In the genomic region with DNA sequence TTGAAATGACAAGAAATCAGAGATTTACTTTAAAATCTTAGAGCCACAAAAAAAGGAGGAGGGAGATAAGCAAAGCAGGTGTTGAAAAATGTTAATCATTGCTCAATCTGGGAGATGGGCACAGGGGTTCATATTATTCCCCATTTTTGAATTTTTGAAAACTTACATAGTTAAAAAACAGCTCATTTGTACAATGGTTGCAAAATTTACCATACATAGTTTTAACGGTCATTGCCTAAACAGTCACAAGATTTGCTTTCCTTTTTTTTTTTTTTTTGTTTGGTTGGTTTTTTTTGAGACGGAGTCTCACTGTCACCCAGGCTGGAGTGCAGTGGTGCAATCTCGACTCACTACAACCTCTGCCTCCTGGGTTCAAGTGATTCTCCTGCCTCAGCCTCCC, we compare ENCODE assay signal across 20 cellular contexts.
"Had no signal": no experiment of that assay in that cellular context is flagged by ENCODE, and none has a peak within 500 bp of the region (broad histone marks: within the 10 kb centered on the region; RNA-seq: fewer than 3 reads in every experiment).

No MANE protein-coding gene starts in this region.

- H3K9me3 Mint-ChIP-seq: activated CD4-positive, alpha-beta T cell treated with anti-CD3 and anti-CD28 coated beads, Interleukin-2, amount 10 ng/mL, durations not matched to agents 7 days and 5 days; activated naive CD4-positive, alpha-beta T cell treated with anti-CD3 and anti-CD28 coated beads, Interleukin-2, amount 50 U/mL, for 24 hours; activated T-cell treated with anti-CD3 and anti-CD28 coated beads, Interleukin-2, amount 50 U/mL, for 4 hours; central memory CD8-positive, alpha-beta T cell; nephron progenitor cell; T-cell had no signal

- H3K36me3 ChIP-seq: heart right ventricle, left ventricle myocardium inferior, thyroid gland had no signal

- H3K27me3 Mint-ChIP-seq: activated CD4-positive, alpha-beta T cell treated with anti-CD3 and anti-CD28 coated beads, Interleukin-2, amount 10 ng/mL, durations not matched to agents 7 days and 5 days; activated naive CD4-positive, alpha-beta T cell treated with anti-CD3 and anti-CD28 coated beads, Interleukin-2, amount 50 U/mL, for 24 hours; central memory CD8-positive, alpha-beta T cell; progenitor cell of endocrine pancreas; T-cell had no signal

- H3K4me3 Mint-ChIP-seq: activated CD4-positive, alpha-beta T cell treated with anti-CD3 and anti-CD28 coated beads, Interleukin-2, amount 10 ng/mL, durations not matched to agents 7 days and 5 days had no signal

- ATAC-seq: activated CD4-positive, CD25-positive, alpha-beta regulatory T cell treated with anti-CD3 and anti-CD28 coated beads, Interleukin-2, amount 50 U/mL, for 24 hours; activated T-cell treated with anti-CD3 and anti-CD28 coated beads, Interleukin-2, amount 50 U/mL, for 4 hours; body of pancreas; heart right ventricle; T-cell had no signal

- H3K27ac ChIP-seq: body of pancreas, coronary artery, heart right ventricle, left ventricle myocardium inferior, thyroid gland had no signal

- H3K9me3 ChIP-seq: body of pancreas, heart right ventricle, left ventricle myocardium inferior, thyroid gland had no signal

- DNase-seq: activated CD4-positive, alpha-beta T cell treated with anti-CD3 and anti-CD28 coated beads, Interleukin-2, amount 10 ng/mL, durations not matched to agents 7 days and 5 days; activated CD8-positive, alpha-beta memory T cell treated with anti-CD3 and anti-CD28 coated beads, Interleukin-2, amount 50 U/mL, for 4 hours; activated effector memory CD4-positive, alpha-beta T cell treated with Interleukin-2 at 50 U/mL for 16 hours; activated T-cell treated with anti-CD3 and anti-CD28 coated beads, Interleukin-2, amount 50 U/mL, for 4 hours; amygdala; effector CD4-positive, alpha-beta T cell; heart right ventricle; left ventricle myocardium inferior; nephron progenitor cell; occipital lobe; stimulated activated naive CD4-positive, alpha-beta T cell; T-cell; T1000; thyroid gland had no signal

- H3K27ac Mint-ChIP-seq: activated CD4-positive, alpha-beta T cell treated with anti-CD3 and anti-CD28 coated beads, Interleukin-2, amount 10 ng/mL, durations not matched to agents 7 days and 5 days; activated naive CD4-positive, alpha-beta T cell treated with anti-CD3 and anti-CD28 coated beads, Interleukin-2, amount 50 U/mL, for 24 hours; nephron progenitor cell; progenitor cell of endocrine pancreas; T-cell had no signal

- H3K27me3 ChIP-seq: body of pancreas, heart right ventricle, thyroid gland had no signal

- H3K4me3 ChIP-seq: body of pancreas, coronary artery, heart right ventricle, left ventricle myocardium inferior, thyroid gland had no signal
